15 cellular contexts compared by ENCODE assay signal in the genomic region with DNA sequence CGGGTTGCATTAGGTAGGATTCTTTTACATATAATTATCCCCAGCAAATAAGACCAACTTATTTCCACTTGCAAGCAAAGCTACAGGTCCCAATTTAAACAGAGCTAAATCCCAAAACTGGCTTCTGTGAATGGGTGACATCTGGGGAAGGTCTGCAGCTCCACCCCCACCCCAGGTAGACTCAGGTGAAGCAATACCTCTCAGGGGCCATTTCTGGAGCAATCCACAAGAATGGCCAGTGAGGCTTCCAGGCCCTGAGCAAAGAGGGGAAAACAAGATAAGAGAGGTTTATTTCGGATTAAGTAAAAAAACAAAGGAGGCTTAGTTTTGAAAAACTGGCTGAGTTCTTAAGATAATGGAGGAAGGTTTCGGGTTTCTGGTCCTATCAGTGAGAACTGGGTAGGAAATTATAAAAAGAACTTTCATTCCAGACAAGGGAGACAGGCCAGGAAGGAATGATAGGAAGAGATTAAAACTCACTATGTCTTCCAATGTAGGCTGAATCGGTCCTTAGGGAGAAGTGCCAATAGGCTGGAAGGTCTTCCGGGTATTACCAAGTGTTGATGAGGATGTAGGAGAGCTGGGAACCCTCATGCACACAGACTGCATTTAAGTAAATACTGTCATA. TPM values are rescaled to one million over a fixed set of nuclear protein-coding genes. Genes with fewer than 3 reads are reported as not detected.
DNase-seq lines count a peak whose midpoint lies in the region; ATAC-seq, FAIRE-seq and TF ChIP-seq lines count a peak whose summit lies in the region.
"Had no signal": no experiment of that assay in that cellular context is flagged by ENCODE, and none has a peak within 500 bp of the region (broad histone marks: within the 10 kb centered on the region; RNA-seq: fewer than 3 reads in every experiment).

No MANE protein-coding gene starts in this region.

- H3K79me2 ChIP-seq in K562 (ENCODE audit: control insufficient read depth, insufficient read depth, low read length): no peaks in the 10 kb centered on the region
- H3K79me2 ChIP-seq in mesendoderm (ENCODE audit: control insufficient read depth, insufficient read depth, low read length): peaks cover 9% of the 10 kb centered on the region

- no peak overlapping the region for H4K8ac ChIP-seq in mesendoderm (ENCODE audit: low read depth, low read length)

- H2AK5ac ChIP-seq in mesendoderm (ENCODE audit: low read length): peak overlapping the region; percentile 88

- no peaks in the 10 kb centered on the region for H3K9me3 ChIP-seq in right cardiac atrium (ENCODE audit: control insufficient read depth, low read length)
- peaks cover 0 to 9% (median 0%) of the 10 kb centered on the region in 11 donors for H3K9me3 ChIP-seq in heart right ventricle
- H3K9me3 ChIP-seq in K562 (replicated peaks; ENCODE audit: control insufficient read depth, insufficient read depth, low read depth, low read length): peaks cover 3% of the 10 kb centered on the region; the same call in 1 of the 2 replicates
- H3K9me3 ChIP-seq in vagina: no peaks in the 10 kb centered on the region
- no peaks in the 10 kb centered on the region for H3K9me3 ChIP-seq in kidney (ENCODE audit: control insufficient read depth in 1 of 2, low read length in 2 of 2)

- H3K9ac ChIP-seq in K562 (ENCODE audit: insufficient read depth in 1 of 2, low read depth in 2 of 2, low read length in 2 of 2) (no peak overlapping the region), mesendoderm (ENCODE audit: low read length) (no peak overlapping the region), kidney (ENCODE audit: low read length in 2 of 2) (no peak overlapping the region)

- no peak for DNase-seq in right cardiac atrium
- DNase-seq in heart right ventricle: no peak
- DNase-seq in K562 (ENCODE audit: extremely low read depth in 1 of 4, low spot score in 3 of 4): no peak
- peak; percentile 62 for DNase-seq in mesendoderm
- DNase-seq in cerebellum (ENCODE audit: low spot score): no peak
- no peak for DNase-seq in LoVo (ENCODE audit: low spot score)
- DNase-seq in vagina (ENCODE audit: extremely low spot score in 2 of 2): no peak
- no peak for DNase-seq in kidney
- DNase-seq: COR-L47, GOT3, NCI-H1417 treated with DMSO at 0.1 percent for 48 hours, NCI-H2029 treated with DMSO at 0.1 percent for 48 hours, NCI-H510A treated with DMSO at 0.1 percent for 48 hours, PC-3 had no signal

- intact Hi-C loops in right cardiac atrium (cut with DNase I) (no loop called here), heart right ventricle (cut with DNase I) (no loop called here), K562 (cut with micrococcal nuclease) (no loop called here), vagina (cut with DNase I) (no loop called here), kidney (cut with DNase I) (no loop called here)

- H3K4me3 ChIP-seq in right cardiac atrium (ENCODE audit: low read length): no peak overlapping the region
- H3K4me3 ChIP-seq in heart right ventricle: no peak overlapping the region
- no peak overlapping the region for H3K4me3 ChIP-seq in K562
- no peak overlapping the region for H3K4me3 ChIP-seq in mesendoderm (ENCODE audit: low read length)
- H3K4me3 ChIP-seq in vagina: no peak overlapping the region
- H3K4me3 ChIP-seq in kidney (ENCODE audit: low read length in 2 of 2): no peak overlapping the region

- peak; percentile 61 to 73 for ATAC-seq in right cardiac atrium
- no peak for ATAC-seq in heart right ventricle
- no peak for ATAC-seq in K562
- ATAC-seq: PC-3, SK-N-SH treated with all-trans-retinoic acid at 6 μM for 48 hours had no signal

- 40% methylated on average over 5 of the region's 5 CpGs for WGBS in right cardiac atrium
- WGBS in heart right ventricle, 2 donors: 47 to 48% methylated on average over 5 of the region's 5 CpGs
- 0% methylated on average over 4 of the region's 5 CpGs for WGBS in K562 (ENCODE audit: insufficient coverage, low coverage, missing lambda C conversion rate)
- WGBS in mesendoderm (ENCODE audit: extremely low coverage, insufficient coverage, low lambda C conversion rate): no CpG with 5 or more reads among the region's 5 CpGs

- H3K18ac ChIP-seq in mesendoderm (ENCODE audit: low read length): no peak overlapping the region

- H3K23ac ChIP-seq in mesendoderm (ENCODE audit: low read length): no peak overlapping the region

- no peak for TF ChIP-seq POLR2A in K562 (conservative IDR thresholded peaks at IDR 0.05)
- no peak for TF ChIP-seq POLR2A in vagina (IDR thresholded peaks at IDR 0.05)

- H3K4ac ChIP-seq in mesendoderm (ENCODE audit: low read depth, low read length): no peak overlapping the region

- H3K9me1 ChIP-seq in K562 (ENCODE audit: control insufficient read depth, insufficient read depth, low read length): no peaks in the 10 kb centered on the region

- FAIRE-seq in K562 (lab: Jason Lieb, UNC): no peak
- FAIRE-seq in kidney (lab: Jason Lieb, UNC): no peak

- no peak overlapping the region for H2BK120ac ChIP-seq in mesendoderm (ENCODE audit: low read depth, low read length)

- H2AFZ ChIP-seq in K562 (ENCODE audit: low read depth, low read length): no peak overlapping the region

- H3K4me2 ChIP-seq in K562 (ENCODE audit: insufficient read depth, low read length): no peak overlapping the region
- no peak overlapping the region for H3K4me2 ChIP-seq in mesendoderm (ENCODE audit: low read length)

- no peak for TF ChIP-seq EP300 in K562 (IDR thresholded peaks at IDR 0.05; ENCODE audit: low read length)

- no peak overlapping the region for H3K27ac ChIP-seq in right cardiac atrium (ENCODE audit: low read length)
- H3K27ac ChIP-seq in heart right ventricle: peak overlapping the region in 1 of 10 donors; percentile 2
- no peak overlapping the region for H3K27ac ChIP-seq in K562 (ENCODE audit: extremely low read depth, low read depth, low read length)
- H3K27ac ChIP-seq in mesendoderm (ENCODE audit: low read depth, low read length): peak overlapping the region; percentile 81
- no peak overlapping the region for H3K27ac ChIP-seq in vagina
- no peak overlapping the region for H3K27ac ChIP-seq in kidney (ENCODE audit: low read depth in 2 of 2, low read length in 2 of 2)

- peak overlapping the region; percentile 51 for H3K56ac ChIP-seq in mesendoderm (ENCODE audit: low read length)

- no peak overlapping the region for H4K5ac ChIP-seq in mesendoderm (ENCODE audit: low read length)

- peaks cover 21% of the 10 kb centered on the region for H3K79me1 ChIP-seq in mesendoderm (ENCODE audit: low read length)

- no peak for TF ChIP-seq RAD21 in K562 (CRISPR knock-in tag; conservative IDR thresholded peaks at IDR 0.05 in 1 of 2, IDR thresholded peaks at IDR 0.05 in 1 of 2)

- CTCF ChIA-PET in K562 (lab: Yijun Ruan, JAX; ENCODE audit: low intra/inter-chr PET ratio): no interaction called here

- TF ChIP-seq CTCF in heart right ventricle (IDR thresholded peaks at IDR 0.05): no peak
- TF ChIP-seq CTCF in K562 (IDR thresholded peaks at IDR 0.05 in 2 of 3, conservative IDR thresholded peaks at IDR 0.05 in 1 of 3; ENCODE audit: insufficient read depth in 2 of 3, low read depth in 1 of 3, low read length in 3 of 3): no peak
- TF ChIP-seq CTCF in vagina (IDR thresholded peaks at IDR 0.05): no peak
- TF ChIP-seq CTCF in kidney (IDR thresholded peaks at IDR 0.05; ENCODE audit: borderline replicate concordance, extremely low read depth, insufficient read depth): no peak

- no peaks in the 10 kb centered on the region for H4K20me1 ChIP-seq in K562 (replicated peaks; ENCODE audit: control insufficient read depth, insufficient read depth, low read length)

- peak overlapping the region; percentile 89 for H2BK5ac ChIP-seq in mesendoderm (ENCODE audit: low read length)

- H3K36me3 ChIP-seq in heart right ventricle (no peaks in the 10 kb centered on the region), K562 (ENCODE audit: control insufficient read depth, insufficient read depth, low read length) (no peaks in the 10 kb centered on the region), mesendoderm (ENCODE audit: control insufficient read depth, insufficient read depth, low read length) (no peaks in the 10 kb centered on the region), vagina (no peaks in the 10 kb centered on the region), kidney (ENCODE audit: control insufficient read depth in 1 of 2, insufficient read depth in 2 of 2, low read length in 2 of 2) (no peaks in the 10 kb centered on the region)

- no TSS peak for BruUV-seq in K562 (replicated peaks; lab: Mats Ljungman, UMichigan)

- H3K4me1 ChIP-seq in right cardiac atrium (ENCODE audit: control insufficient read depth, insufficient read depth, low read length): peaks cover 7% of the 10 kb centered on the region
- H3K4me1 ChIP-seq in heart right ventricle: peaks cover 9 to 68% (median 43%) of the 10 kb centered on the region in 9 donors
- H3K4me1 ChIP-seq in K562 (replicated peaks in 1 of 2; ENCODE audit: control insufficient read depth in 2 of 2, insufficient read depth in 2 of 2, low read length in 2 of 2): no peaks in the 10 kb centered on the region; a peak in 2 of 5 replicates
- peaks cover 28% of the 10 kb centered on the region for H3K4me1 ChIP-seq in mesendoderm (ENCODE audit: control insufficient read depth, low read depth, low read length)
- peaks cover 43% of the 10 kb centered on the region for H3K4me1 ChIP-seq in vagina
- H3K4me1 ChIP-seq in kidney (ENCODE audit: control insufficient read depth in 1 of 2, insufficient read depth in 1 of 2, low read depth in 1 of 2, low read length in 2 of 2): peaks cover 4 to 8% of the 10 kb centered on the region in 2 donors

- no peak overlapping the region for H2BK15ac ChIP-seq in mesendoderm (replicated peaks; ENCODE audit: low read depth)

- H3K27me3 ChIP-seq in right cardiac atrium (ENCODE audit: control insufficient read depth, insufficient read depth) (no peaks in the 10 kb centered on the region), heart right ventricle (no peaks in the 10 kb centered on the region), K562 (ENCODE audit: control insufficient read depth in 2 of 2, insufficient read depth in 2 of 2, low read length in 2 of 2) (peaks cover 5 to 28% of the 10 kb centered on the region in 2 experiments; a peak in 4 of 5 replicates), mesendoderm (ENCODE audit: insufficient read depth, low read length, poor library complexity) (no peaks in the 10 kb centered on the region), vagina (no peaks in the 10 kb centered on the region)

- in situ Hi-C loops in K562 (cut with MboI): no loop called here

- POLR2A ChIA-PET in K562 (lab: Yijun Ruan, JAX): no interaction called here

RNA-seq across cellular contexts. Expression of a gene that starts 25.4 kb away (rescaled TPM):
- 10 to 100 TPM; 30.2 to 31.7 (median 31.0) TPM for total RNA-seq in right cardiac atrium
- polyA plus RNA-seq in right cardiac atrium: 13.5 TPM
- total RNA-seq in heart right ventricle: 10 to 100 TPM; 30.6 to 44.9 (median 36.0) TPM
- 10 to 100 TPM in 1 of 2 donors, 1 to 10 TPM in 1; 6.9 to 14.2 TPM for polyA plus RNA-seq in heart right ventricle
- 4.2 and 10.4 TPM in 2 replicates for total RNA-seq in K562 (2011; cell fraction: chromatin; rRNA removed; ENCODE audit: low replicate concordance)
- total RNA-seq in K562 (2011; cell fraction: nucleolus; rRNA removed): 3.7 and 4.5 TPM in 2 replicates
- total RNA-seq in K562 (2011; cell fraction: nucleoplasm; rRNA removed): 4.0 and 5.2 TPM in 2 replicates
- 1.9 and 2.0 TPM in 2 replicates for total RNA-seq in K562 (2014; rRNA removed)
- 2.2 and 2.4 TPM in 2 replicates for total RNA-seq in K562 (2014; rRNA removed; fragmentation: Illumina TruSeq; extraction: Trizol)
- 2.5 and 2.6 TPM in 2 replicates for total RNA-seq in K562 (2015; rRNA removed; fragmentation: Illumina TruSeq; extraction: Trizol)
- 8.5 and 9.3 TPM in 2 replicates for total RNA-seq in K562 (2021)
- polyA plus RNA-seq in K562 (2011; rRNA removed): 2.5 and 3.5 TPM in 2 replicates
- 2.6 and 4.5 TPM in 2 replicates for polyA plus RNA-seq in K562 (2011; cell fraction: cytosol; rRNA removed)
- 4.5 and 9.1 TPM in 2 replicates for polyA plus RNA-seq in K562 (2011; cell fraction: nucleus; rRNA removed)
- polyA plus RNA-seq in K562 (2012): 3.1 and 4.1 TPM in 2 replicates
- polyA plus RNA-seq in K562 (2014; fragmentation: Illumina TruSeq; extraction: Trizol): 4.0 and 5.1 TPM in 2 replicates
- under 1 TPM; 0.41 to 0.59 TPM for polyA plus RNA-seq in K562 (2014; fragmentation: Nextera tagmentation; extraction: Ambion mirVana)
- 3.0 and 3.4 TPM in 2 replicates for polyA plus RNA-seq in K562 (2014; rRNA removed)
- 2.8 and 4.2 TPM in 2 replicates for polyA minus RNA-seq in K562 (2011; rRNA and poly(A)+ RNA removed)
- polyA minus RNA-seq in K562 (2011; cell fraction: cytosol; rRNA and poly(A)+ RNA removed): 5.8 and 7.3 TPM in 2 replicates
- polyA minus RNA-seq in K562 (2011; cell fraction: nucleus; rRNA and poly(A)+ RNA removed): 2.2 and 2.8 TPM in 2 replicates
- 7.7 TPM for polyA plus RNA-seq in mesendoderm (2013, experiment 1 of 2)
- 7.8 TPM for polyA plus RNA-seq in mesendoderm (2013, experiment 2 of 2)
- total RNA-seq in cerebellum: 13.3 TPM
- 56.2 TPM for total RNA-seq in vagina
- 20.1 TPM for total RNA-seq in kidney
- polyA plus RNA-seq in kidney (ENCODE audit: insufficient read depth, low read depth, low replicate concordance): 2.4 TPM

Comparison
In these comparisons a context has a peak if more than half of its experiments do, and no peak if none do; other contexts are left out.
1. ATAC-seq: peak in right cardiac atrium (2 of 2); none in heart right ventricle (0 of 8) and K562 (single experiment).